11 cellular contexts compared by ENCODE assay signal in genomic region chr12:79006306-79006705, GRCh38.
DNase-seq lines count a peak whose midpoint lies in the region; ATAC-seq and TF ChIP-seq lines count a peak whose summit lies in the region.
"Had no signal": no experiment of that assay in that cellular context is flagged by ENCODE, and none has a peak within 500 bp of the region (broad histone marks: within the 10 kb centered on the region; RNA-seq: fewer than 3 reads in every experiment).

No MANE protein-coding gene starts in this region.

- no peak overlapping the region for H4K91ac ChIP-seq in mesenchymal stem cell (ENCODE audit: low read length)

- H2AK5ac ChIP-seq in mesenchymal stem cell (ENCODE audit: low read length, severe bottlenecking), result no peak overlapping the region

- no peak overlapping the region for H3K4ac ChIP-seq in mesenchymal stem cell (ENCODE audit: low read depth in 1 of 2, low read length in 2 of 2)

- H3K14ac ChIP-seq in mesenchymal stem cell (ENCODE audit: low read length in 2 of 2), result no peak overlapping the region

- no peak overlapping the region for H3K4me2 ChIP-seq in mesenchymal stem cell (ENCODE audit: low read length, poor library complexity, severe bottlenecking)

- no peak overlapping the region for H3K23ac ChIP-seq in mesenchymal stem cell (ENCODE audit: low read length in 2 of 2)

- H2BK15ac ChIP-seq in mesenchymal stem cell (ENCODE audit: low read depth, poor library complexity, severe bottlenecking), result no peak overlapping the region

- no peaks in the 10 kb centered on the region for H3K79me1 ChIP-seq in mesenchymal stem cell (replicated peaks; ENCODE audit: low read length, poor library complexity, severe bottlenecking)

- no peak overlapping the region for H2BK5ac ChIP-seq in mesenchymal stem cell (ENCODE audit: low read depth, low read length, poor library complexity, severe bottlenecking)

- 75% methylated on average over 1 of the region's 1 CpG for WGBS in mesenchymal stem cell

- no peaks in the 10 kb centered on the region for H3K4me1 ChIP-seq in mesenchymal stem cell (ENCODE audit: control insufficient read depth, insufficient read depth, low read depth, low read length)
- H3K4me1 ChIP-seq in uterus, result no peaks in the 10 kb centered on the region

- no peak overlapping the region for H2AFZ ChIP-seq in mesenchymal stem cell (ENCODE audit: low read depth, low read length)

- no peak overlapping the region for H3K27ac ChIP-seq in mesenchymal stem cell (ENCODE audit: low read length, poor library complexity, severe bottlenecking)
- H3K27ac ChIP-seq in uterus, result no peak overlapping the region

- no peak overlapping the region for H3K4me3 ChIP-seq in mesenchymal stem cell (ENCODE audit: insufficient read depth in 1 of 2, low read depth in 1 of 2, low read length in 2 of 2)
- H3K4me3 ChIP-seq in uterus, result no peak overlapping the region

- H3K18ac ChIP-seq in mesenchymal stem cell (ENCODE audit: low read depth in 1 of 2, low read length in 2 of 2), result no peak overlapping the region

- H4K8ac ChIP-seq in mesenchymal stem cell (ENCODE audit: low read length), result no peak overlapping the region

- DNase-seq in GM04503 (ENCODE audit: low read depth) (peak; percentile 4), SW480 (ENCODE audit: low spot score) (peak; percentile 9), mesenchymal stem cell (peak; percentile 17), iPS-NIHi7 (ENCODE audit: extremely low spot score) (no peak), uterus (no peak), hippocampal formation (lab: John Stamatoyannopoulos, UW) (no peak)
- DNase-seq: activated T-cell treated with anti-CD3 and anti-CD28 coated beads, Interleukin-2, amount 50 U/mL, for 72 hours; right cardiac atrium; T-helper 2 cell had no signal

- ATAC-seq in HG03432 (IDR thresholded peaks at IDR 0.05; ENCODE audit: unreplicated experiment), result peak; percentile 54
- ATAC-seq in activated CD4-positive, CD25-positive, alpha-beta regulatory T cell treated with anti-CD3 and anti-CD28 coated beads, Interleukin-2, amount 50 U/mL, for 24 hours, result no peak
- ATAC-seq: activated T-cell treated with anti-CD3 and anti-CD28 coated beads, Interleukin-2, amount 50 U/mL, for 72 hours; right cardiac atrium had no signal

- no peaks in the 10 kb centered on the region for H3K36me3 ChIP-seq in mesenchymal stem cell (ENCODE audit: control insufficient read depth in 1 of 2, insufficient read depth in 2 of 2, low read depth in 1 of 2, low read length in 2 of 2)
- no peaks in the 10 kb centered on the region for H3K36me3 ChIP-seq in uterus

- intact Hi-C loops in uterus (cut with DNase I; ENCODE audit: low total_unique reads), result no loop called here

- H2BK120ac ChIP-seq in mesenchymal stem cell (ENCODE audit: low read depth, low read length), result no peak overlapping the region

- no peaks in the 10 kb centered on the region for H3K27me3 ChIP-seq in mesenchymal stem cell (ENCODE audit: control insufficient read depth in 1 of 2, insufficient read depth in 1 of 2, low read length in 2 of 2)
- no peaks in the 10 kb centered on the region for H3K27me3 ChIP-seq in uterus

- no peak for TF ChIP-seq POLR2A in uterus (IDR thresholded peaks at IDR 0.05)

- H3K9me3 ChIP-seq in mesenchymal stem cell (ENCODE audit: control insufficient read depth, low read length) (no peaks in the 10 kb centered on the region), uterus (no peaks in the 10 kb centered on the region)

- no peak overlapping the region for H3K9ac ChIP-seq in mesenchymal stem cell (ENCODE audit: low read length)

- no peak overlapping the region for H2BK12ac ChIP-seq in mesenchymal stem cell (ENCODE audit: low read length in 2 of 2)

- no peak for TF ChIP-seq CTCF in uterus (IDR thresholded peaks at IDR 0.05)

Comparison
In these comparisons a context has a peak if more than half of its experiments do, and no peak if none do; other contexts are left out.
1. DNase-seq: peak in GM04503 (single experiment), SW480 (single experiment) and mesenchymal stem cell (single experiment); none in iPS-NIHi7 (single experiment), uterus (0 of 2) and hippocampal formation (0 of 2).